ENCODE assay signal across 15 cellular contexts in the genomic region with DNA sequence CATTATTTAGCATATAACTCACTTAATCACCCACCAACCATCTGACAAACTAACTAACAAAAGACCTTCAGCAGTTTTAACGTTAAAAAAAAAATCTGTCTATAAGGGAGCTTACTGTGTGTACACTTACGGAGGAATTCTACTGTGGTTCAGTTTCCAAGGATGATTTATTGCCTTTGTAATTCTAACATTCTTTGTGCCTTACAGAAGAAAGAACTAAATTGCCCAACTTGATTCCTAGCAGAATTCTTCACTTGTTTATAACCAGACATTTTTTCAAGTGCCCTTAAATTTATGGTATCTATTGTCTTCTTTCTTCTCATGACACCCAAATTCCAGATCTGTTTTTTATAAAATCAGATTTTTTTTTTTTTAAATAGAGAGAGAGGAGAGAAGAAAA.
A peak's percentile ranks its signal among the peaks of the same experiment; 100 is the strongest.
DNase-seq lines count a peak whose midpoint lies in the region; ATAC-seq, FAIRE-seq and TF ChIP-seq lines count a peak whose summit lies in the region.
"Had no signal": no experiment of that assay in that cellular context is flagged by ENCODE, and none has a peak within 500 bp of the region (broad histone marks: within the 10 kb centered on the region; RNA-seq: fewer than 3 reads in every experiment).

No MANE protein-coding gene starts in this region.

- H3K4me1 ChIP-seq in SJSA1 (replicated peaks) = peaks cover 19% of the 10 kb centered on the region

- peak; percentile 57 for FAIRE-seq in H54 (lab: Jason Lieb, UNC)
- FAIRE-seq: G401.6 had no signal

- H3K4me3 Mint-ChIP-seq in T-helper 17 cell = no peak overlapping the region
- H3K4me3 Mint-ChIP-seq: activated B cell treated with CpG ODN at 0.5 μM for 24 hours; central memory CD8-positive, alpha-beta T cell; stimulated activated naive B cell treated with anti-CD40 and anti-IgM and Interleukin-4, amounts not matched to agents 10 μg/mL and 1 μg/mL and 100 μg/mL, for 72 hours had no signal

- H3K27me3 ChIP-seq in SJSA1 (replicated peaks) = no peaks in the 10 kb centered on the region

- no peak for TF ChIP-seq POLR2A in H54 (IDR thresholded peaks at IDR 0.05; ENCODE audit: low read depth, low read length)

- H3K36me3 ChIP-seq in SJSA1 = no peaks in the 10 kb centered on the region

- H3K9me3 ChIP-seq in SJSA1 (replicated peaks) (no peaks in the 10 kb centered on the region), T-helper 17 cell (ENCODE audit: control insufficient read depth, low read length, poor library complexity, severe bottlenecking) (no peaks in the 10 kb centered on the region)

- DNase-seq in H54 (ENCODE audit: insufficient read length, low spot score) (peak; percentile 7), SJSA1 (ENCODE audit: low read depth in 1 of 2, low spot score in 2 of 2) (peak in 1 of 2 experiments; percentile 85), fibroblast of the conjunctiva (ENCODE audit: low read depth) (peak; percentile 56), stromal cell of bone marrow (ENCODE audit: low read depth) (peak; percentile 65), T-helper 17 cell (no peak), cerebellar nuclear complex (lab: John Stamatoyannopoulos, UW) (no peak), mucosa of gallbladder (ENCODE audit: low spot score) (no peak)
- DNase-seq: activated B cell treated with CpG ODN at 0.5 μM for 24 hours; activated T-cell treated with anti-CD3 and anti-CD28 coated beads, Interleukin-2, amount 50 U/mL, for 48 hours; GOT3; hypothalamus; stimulated activated naive B cell treated with anti-CD40 and anti-IgM and Interleukin-4, amounts not matched to agents 10 μg/mL and 1 μg/mL and 100 μg/mL, for 72 hours had no signal

- peaks cover 7% of the 10 kb centered on the region for H3K27me3 Mint-ChIP-seq in T-helper 17 cell
- H3K27me3 Mint-ChIP-seq: central memory CD8-positive, alpha-beta T cell; stimulated activated naive B cell treated with anti-CD40 and anti-IgM and Interleukin-4, amounts not matched to agents 10 μg/mL and 1 μg/mL and 100 μg/mL, for 72 hours had no signal

- no peak overlapping the region for H3K27ac Mint-ChIP-seq in T-helper 17 cell
- H3K27ac Mint-ChIP-seq: activated B cell treated with CpG ODN at 0.5 μM for 24 hours; stimulated activated naive B cell treated with anti-CD40 and anti-IgM and Interleukin-4, amounts not matched to agents 10 μg/mL and 1 μg/mL and 100 μg/mL, for 72 hours had no signal

- no peaks in the 10 kb centered on the region for H3K36me3 Mint-ChIP-seq in T-helper 17 cell (ENCODE audit: low read depth)
- H3K36me3 Mint-ChIP-seq: stimulated activated naive B cell treated with anti-CD40 and anti-IgM and Interleukin-4, amounts not matched to agents 10 μg/mL and 1 μg/mL and 100 μg/mL, for 72 hours had no signal

- H3K4me1 Mint-ChIP-seq in T-helper 17 cell = no peaks in the 10 kb centered on the region
- H3K4me1 Mint-ChIP-seq: activated B cell treated with CpG ODN at 0.5 μM for 24 hours; central memory CD8-positive, alpha-beta T cell had no signal

- peak overlapping the region; percentile 90 for H3K27ac ChIP-seq in SJSA1

- ATAC-seq in T-helper 17 cell = no peak
- ATAC-seq: Panc1; stimulated activated naive B cell treated with anti-CD40 and anti-IgM and Interleukin-4, amounts not matched to agents 10 μg/mL and 1 μg/mL and 100 μg/mL, for 72 hours had no signal

- no peak overlapping the region for H3K4me3 ChIP-seq in SJSA1

Comparison
In these comparisons a context has a peak if more than half of its experiments do, and no peak if none do; other contexts are left out.
1. DNase-seq: peak in H54 (single experiment), fibroblast of the conjunctiva (single experiment) and stromal cell of bone marrow (single experiment); none in T-helper 17 cell (0 of 3), cerebellar nuclear complex (0 of 2) and mucosa of gallbladder (single experiment).